8 cellular contexts compared by ENCODE assay signal in genomic region chr9:119289740-119290139, GRCh38.
A peak's percentile ranks its signal among the peaks of the same experiment; 100 is the strongest.
DNase-seq lines count a peak whose midpoint lies in the region; ATAC-seq, FAIRE-seq and TF ChIP-seq lines count a peak whose summit lies in the region.

No MANE protein-coding gene starts in this region.

- CTCF ChIA-PET in A549 (lab: Yijun Ruan, JAX): interaction anchor here (0.6 to 1.4 kb wide), 3 partner anchors 19 to 693 kb away, joined by 3 to 7 read pairs (median 3); no protein-coding TSS in a partner anchor
- CTCF ChIA-PET in GM10248 (lab: Yijun Ruan, JAX): interaction anchor here (0.8 to 1.5 kb wide), 8 partner anchors 11 to 37 kb away, joined by 3 to 5 read pairs (median 3); no protein-coding TSS in a partner anchor
- CTCF ChIA-PET in activated CD4-positive, alpha-beta memory T cell treated with anti-CD3 and anti-CD28 coated beads, Interleukin-2, amount 10 ng/mL, durations not matched to agents 7 days and 5 days (lab: Charles Lee): interaction anchor here (0.9 kb wide), 1 partner anchor 20 kb away, joined by 3 read pairs; no protein-coding TSS in a partner anchor

- H3K27me3 Mint-ChIP-seq in activated CD4-positive, alpha-beta memory T cell treated with anti-CD3 and anti-CD28 coated beads, Interleukin-2, amount 10 ng/mL, durations not matched to agents 7 days and 5 days: no peaks in the 10 kb centered on the region

- H3K4me1 Mint-ChIP-seq in activated CD4-positive, alpha-beta memory T cell treated with anti-CD3 and anti-CD28 coated beads, Interleukin-2, amount 10 ng/mL, durations not matched to agents 7 days and 5 days: no peaks in the 10 kb centered on the region

- ATAC-seq in A549: peak in 1 of 2 experiments; percentile 69; a peak in 2 of 6 replicates
- ATAC-seq in GM19328 (IDR thresholded peaks at IDR 0.05; ENCODE audit: unreplicated experiment): no peak

- WGBS in A549 (ENCODE audit: missing lambda C conversion rate): 9% methylated on average over 3 of the region's 3 CpGs
- 28 to 37% (median 32%) methylated on average over 3 of the region's 3 CpGs for WGBS in stomach, 5 donors

- peak; percentile 46 to 63; a peak in 4 of 5 replicates for TF ChIP-seq RAD21 in A549 (conservative IDR thresholded peaks at IDR 0.05 in 1 of 2, IDR thresholded peaks at IDR 0.05 in 1 of 2)

- DNase-seq in A549 (ENCODE audit: low read depth in 1 of 2, low spot score in 1 of 2): peak; percentile 9 to 53
- DNase-seq in GM10248 (ENCODE audit: extremely low spot score): peak; percentile 40
- DNase-seq in HFF-Myc (ENCODE audit: extremely low read depth, low read depth): no peak
- DNase-seq in NCI-H1105 (lab: John Stamatoyannopoulos, UW): peak; percentile 28
- DNase-seq in activated CD4-positive, alpha-beta memory T cell treated with anti-CD3 and anti-CD28 coated beads, Interleukin-2, amount 10 ng/mL, durations not matched to agents 7 days and 5 days: peak; percentile 21
- DNase-seq in right atrium auricular region (ENCODE audit: low spot score): peak; percentile 71
- DNase-seq in stomach: peak; percentile 33

- H3K27ac ChIP-seq in A549 (no peak overlapping the region), right atrium auricular region (no peak overlapping the region), stomach (no peak overlapping the region)

- H3K4me1 ChIP-seq in A549 (no peaks in the 10 kb centered on the region), right atrium auricular region (no peaks in the 10 kb centered on the region), stomach (no peaks in the 10 kb centered on the region)

- TF ChIP-seq CTCF in A549 (IDR thresholded peaks at IDR 0.05) (peak; percentile 50; the same call in 2 of the 3 replicates), GM10248 (IDR thresholded peaks at IDR 0.05; ENCODE audit: control extremely low read depth, extremely low read depth, low read depth, missing control alignments) (peak; percentile 75), HFF-Myc (IDR thresholded peaks at IDR 0.05; ENCODE audit: low read depth, low read length, missing control alignments) (peak; percentile 33), right atrium auricular region (IDR thresholded peaks at IDR 0.05) (peak; percentile 81 to 88), stomach (IDR thresholded peaks at IDR 0.05) (peak in 5 of 7 experiments; percentile 45 to 77 (median 59))

- intact Hi-C loops in stomach (cut with DNase I; ENCODE audit: low total_unique reads): no loop called here

- TF ChIP-seq EP300 in A549 (IDR thresholded peaks at IDR 0.05) (no peak), stomach (IDR thresholded peaks at IDR 0.05) (no peak)

- FAIRE-seq in A549 (lab: Jason Lieb, UNC): no peak

- H3K9me3 Mint-ChIP-seq in activated CD4-positive, alpha-beta memory T cell treated with anti-CD3 and anti-CD28 coated beads, Interleukin-2, amount 10 ng/mL, durations not matched to agents 7 days and 5 days: peaks cover 2% of the 10 kb centered on the region

- H3K4me3 ChIP-seq in A549 (no peak overlapping the region), HFF-Myc (replicated peaks; ENCODE audit: low read depth, low read length) (no peak overlapping the region), right atrium auricular region (no peak overlapping the region), stomach (no peak overlapping the region)

- TF ChIP-seq POLR2A in A549 (IDR thresholded peaks at IDR 0.05; ENCODE audit: low read length) (no peak), stomach (IDR thresholded peaks at IDR 0.05) (no peak)

- no peak overlapping the region for H3K27ac Mint-ChIP-seq in activated CD4-positive, alpha-beta memory T cell treated with anti-CD3 and anti-CD28 coated beads, Interleukin-2, amount 10 ng/mL, durations not matched to agents 7 days and 5 days

- no peak overlapping the region for H3K4me3 Mint-ChIP-seq in activated CD4-positive, alpha-beta memory T cell treated with anti-CD3 and anti-CD28 coated beads, Interleukin-2, amount 10 ng/mL, durations not matched to agents 7 days and 5 days

- POLR2A ChIA-PET in A549 (lab: Yijun Ruan, JAX) (no interaction called here), GM10248 (lab: Yijun Ruan, JAX) (no interaction called here)
- POLR2A ChIA-PET in activated CD4-positive, alpha-beta memory T cell treated with anti-CD3 and anti-CD28 coated beads, Interleukin-2, amount 10 ng/mL, durations not matched to agents 7 days and 5 days (lab: Charles Lee): no interaction called here

- H3K4me2 ChIP-seq in A549: no peak overlapping the region

- no peaks in the 10 kb centered on the region for H3K36me3 ChIP-seq in right atrium auricular region
- H3K36me3 ChIP-seq in stomach: no peaks in the 10 kb centered on the region

- no peaks in the 10 kb centered on the region for H3K36me3 Mint-ChIP-seq in activated CD4-positive, alpha-beta memory T cell treated with anti-CD3 and anti-CD28 coated beads, Interleukin-2, amount 10 ng/mL, durations not matched to agents 7 days and 5 days (ENCODE audit: low read depth)

- no peaks in the 10 kb centered on the region for H3K9me3 ChIP-seq in A549
- no peaks in the 10 kb centered on the region for H3K9me3 ChIP-seq in right atrium auricular region
- H3K9me3 ChIP-seq in stomach: no peaks in the 10 kb centered on the region

- H3K27me3 ChIP-seq in right atrium auricular region: no peaks in the 10 kb centered on the region
- H3K27me3 ChIP-seq in stomach: no peaks in the 10 kb centered on the region

TF ChIP-seq in A549, 52 proteins besides CTCF, POLR2A, EP300 and RAD21:
- TF ChIP-seq CHD2 (IDR thresholded peaks at IDR 0.05; ENCODE audit: low read length, partially characterized antibody) (no peak), JUN (IDR thresholded peaks at IDR 0.05) (no peak), HOXB13 (CRISPR knock-in tag; IDR thresholded peaks at IDR 0.05; ENCODE audit: low read depth) (no peak), SMC3 (IDR thresholded peaks at IDR 0.05) (peak; percentile 39; the same call in 1 of the 3 replicates), FOSB (CRISPR knock-in tag; IDR thresholded peaks at IDR 0.05) (no peak), RARB (CRISPR knock-in tag; IDR thresholded peaks at IDR 0.05) (no peak), HES2 (IDR thresholded peaks at IDR 0.05) (no peak), FOSL2 (IDR thresholded peaks at IDR 0.05) (no peak), FOSL2 (CRISPR knock-in tag; IDR thresholded peaks at IDR 0.05) (no peak)

Comparison
In these comparisons a context has a peak if more than half of its experiments do, and no peak if none do; other contexts are left out.
1. CTCF ChIP-seq: peak in every context shown above with its lines; median percentile 84 in right atrium auricular region; 75 in GM10248; 59 in stomach; 50 in A549; 33 in HFF-Myc.